In the genomic region with DNA sequence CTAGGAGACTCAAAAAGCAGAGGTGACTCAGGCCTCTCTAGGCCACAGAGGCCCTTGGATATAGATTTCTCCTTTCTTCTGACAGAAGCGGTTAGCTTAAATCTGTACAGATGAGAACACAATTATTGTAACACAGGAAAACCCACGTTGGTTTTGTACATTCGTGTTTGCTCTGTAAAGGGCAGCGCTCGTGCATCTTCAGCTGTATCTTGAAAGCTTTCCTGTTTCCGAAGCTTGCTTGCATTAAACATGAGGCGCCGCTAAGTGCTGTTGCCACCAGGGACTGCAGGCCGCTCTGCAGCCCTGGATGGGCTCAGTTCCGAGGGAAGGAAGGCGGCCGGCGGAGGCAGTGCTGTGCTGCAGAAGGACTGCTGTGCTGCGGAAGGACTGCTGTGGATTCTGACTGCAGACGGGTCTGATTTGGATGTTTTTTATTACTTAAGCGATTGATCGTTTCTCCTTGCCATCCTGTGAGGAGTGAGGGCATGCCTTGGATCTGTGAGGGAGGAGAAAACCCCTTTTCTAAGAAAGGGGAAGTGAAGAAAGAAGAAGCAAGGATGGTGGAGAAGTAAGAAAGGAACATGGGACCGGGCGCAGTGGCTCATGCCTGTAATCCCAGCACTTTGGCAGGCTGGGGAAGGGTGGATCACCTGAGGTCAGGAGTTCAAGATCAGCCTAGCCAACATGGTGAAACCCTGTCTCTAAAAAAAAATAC, we compare ENCODE assay signal across 7 cellular contexts. TPM values are rescaled to one million over a fixed set of nuclear protein-coding genes. Genes with fewer than 3 reads are reported as not detected.
A peak's percentile ranks its signal among the peaks of the same experiment; 100 is the strongest.
DNase-seq lines count a peak whose midpoint lies in the region; ATAC-seq and TF ChIP-seq lines count a peak whose summit lies in the region.

No MANE protein-coding gene starts in this region.

- H3K4me3 ChIP-seq in H7 (ENCODE audit: insufficient read depth, low read depth, low read length), result no peak overlapping the region

- H3K4me1 Mint-ChIP-seq in activated naive CD8-positive, alpha-beta T cell treated with anti-CD3 and anti-CD28 coated beads for 36 hours, result peaks cover 14% of the 10 kb centered on the region

- H3K27me3 ChIP-seq in H7 (ENCODE audit: control insufficient read depth, insufficient read depth, low read length), result no peaks in the 10 kb centered on the region

- no peaks in the 10 kb centered on the region for H3K36me3 Mint-ChIP-seq in activated naive CD8-positive, alpha-beta T cell treated with anti-CD3 and anti-CD28 coated beads for 36 hours

- H3K27me3 Mint-ChIP-seq in activated naive CD8-positive, alpha-beta T cell treated with anti-CD3 and anti-CD28 coated beads for 36 hours, result peaks cover 62% of the 10 kb centered on the region

- peak; percentile 75 for DNase-seq in H7
- DNase-seq in activated naive CD8-positive, alpha-beta T cell treated with anti-CD3 and anti-CD28 coated beads for 36 hours, result peak; percentile 33
- peak; percentile 18 to 40 for DNase-seq in lung microvascular endothelial cell (ENCODE audit: low read depth in 2 of 2)
- no peak for DNase-seq in foreskin melanocyte

- H3K9me3 Mint-ChIP-seq in activated naive CD8-positive, alpha-beta T cell treated with anti-CD3 and anti-CD28 coated beads for 36 hours, result no peaks in the 10 kb centered on the region

- H3K27ac Mint-ChIP-seq in activated naive CD8-positive, alpha-beta T cell treated with anti-CD3 and anti-CD28 coated beads for 36 hours, result no peak overlapping the region

- H3K4me3 Mint-ChIP-seq in activated naive CD8-positive, alpha-beta T cell treated with anti-CD3 and anti-CD28 coated beads for 36 hours, result no peak overlapping the region

- ATAC-seq in GM19328 (IDR thresholded peaks at IDR 0.05; ENCODE audit: unreplicated experiment) (no peak), HG03565 (IDR thresholded peaks at IDR 0.05; ENCODE audit: unreplicated experiment) (no peak)

- no peaks in the 10 kb centered on the region for H3K36me3 ChIP-seq in H7 (replicated peaks; ENCODE audit: control insufficient read depth, insufficient read depth, low read length)

- TF ChIP-seq CTCF in GM12873 (IDR thresholded peaks at IDR 0.05; ENCODE audit: insufficient read depth, low read depth, low read length, missing control alignments), result peak; percentile 26

RNA-seq across cellular contexts. Expression of a gene that starts 53.4 kb away (rescaled TPM):
- total RNA-seq in H7 (2014; rRNA removed; shearing (Covaris generic)), result 7.8 and 13.1 TPM in 2 replicates
- total RNA-seq in activated naive CD8-positive, alpha-beta T cell treated with anti-CD3 and anti-CD28 coated beads for 36 hours, result 10 to 100 TPM; 13.2 to 14.7 TPM
- total RNA-seq in lung microvascular endothelial cell, result 20.5 and 24.2 TPM in 2 replicates
